Comparison of ENCODE assay signal across 7 cellular contexts in genomic region chr16:89720859-89721643, GRCh38. TPM values are rescaled to one million over a fixed set of nuclear protein-coding genes. Genes with fewer than 3 reads are reported as not detected.
DNase-seq lines count a peak whose midpoint lies in the region; ATAC-seq and TF ChIP-seq lines count a peak whose summit lies in the region.

Gene VPS9D1 (minus strand): TSS chr16:89720898. CDS start chr16:89720861, 37 bp downstream.
Gene ZNF276 (plus strand): TSS chr16:89721537. CDS start chr16:89721641, 104 bp downstream.

- H3K36me3 Mint-ChIP-seq in WTC11, result peaks cover 17% of the 10 kb centered on the region

- peak; percentile 20 for DNase-seq in NCI-H2107 treated with DMSO at 0.1 percent for 48 hours (lab: John Stamatoyannopoulos, UW; ENCODE audit: unreplicated experiment)
- peak; percentile 82 for DNase-seq in WTC11 (ENCODE audit: low spot score)
- DNase-seq in caudate nucleus (lab: John Stamatoyannopoulos, UW), result peak in 59 of 61 donors; percentile 26 to 92 (median 77)
- peak; percentile 89 for DNase-seq in islet precursor cell
- DNase-seq in stimulated activated CD4-positive, alpha-beta T cell treated with anti-CD3 and anti-CD28 coated beads, Interleukin-12 subunit alpha, Interleukin-12 subunit beta, amount 100 ng/mL, for 48 hours (ENCODE audit: low read depth in 2 of 3, low spot score in 1 of 3), result peak; percentile 71 to 86 (median 72)

- no peak for TF ChIP-seq CTCF in WTC11 (IDR thresholded peaks at IDR 0.05)

- peaks cover 17% of the 10 kb centered on the region for H3K4me1 Mint-ChIP-seq in WTC11

- 0 out of 2 replicates have a peak within 1 kb of the TSS, but pooled peaks have one; percentile 53 for H3K27ac Mint-ChIP-seq in WTC11

- H3K4me3 Mint-ChIP-seq in WTC11, result peak within 1 kb of the TSS; percentile 79

- H3K9me3 Mint-ChIP-seq in WTC11, result no peaks in the 10 kb centered on the region

- ATAC-seq in HG02798 (IDR thresholded peaks at IDR 0.05; ENCODE audit: poor library complexity, unreplicated experiment), result peak; percentile 64
- ATAC-seq in WTC11, result peak; percentile 55

- peak; percentile 66 for TF ChIP-seq POLR2A in GM15510 (IDR thresholded peaks at IDR 0.05; ENCODE audit: borderline replicate concordance, extremely low read depth, insufficient read length)

- peaks cover 55% of the 10 kb centered on the region for H3K27me3 Mint-ChIP-seq in WTC11 (ENCODE audit: low read depth)

- POLR2A ChIA-PET in WTC11 (lab: Charles Lee), result interaction anchor here (0.6 to 1.7 kb wide), 2 partner anchors 15 to 333 kb away, joined by 3 to 5 read pairs; no protein-coding TSS in a partner anchor

- H3K27ac ChIP-seq in caudate nucleus (ENCODE audit: low read depth, low read length), result peak within 1 kb of the TSS; percentile 99

- CTCF ChIA-PET in WTC11 (lab: Charles Lee), result interaction anchor here (1.2 to 2.3 kb wide), 4 partner anchors 9 to 21 kb away, joined by 3 to 17 read pairs (median 9); no protein-coding TSS in a partner anchor

TF ChIP-seq in WTC11, 78 proteins besides CTCF, POLR2A, EP300 and RAD21 (continues in another document):
- TF ChIP-seq ZNF396 (CRISPR knock-in tag; IDR thresholded peaks at IDR 0.05; ENCODE audit: borderline replicate concordance) (no peak), NR1H2 (CRISPR knock-in tag; IDR thresholded peaks at IDR 0.05) (no peak), ZNF263 (CRISPR knock-in tag; IDR thresholded peaks at IDR 0.05; ENCODE audit: low read depth) (no peak), IRF2 (CRISPR knock-in tag; IDR thresholded peaks at IDR 0.05; ENCODE audit: borderline replicate concordance, low read depth) (0 out of 2 replicates have a peak, but pooled peaks have one; percentile 64), ZNF121 (CRISPR knock-in tag; IDR thresholded peaks at IDR 0.05) (no peak), FOXP1 (CRISPR knock-in tag; IDR thresholded peaks at IDR 0.05; ENCODE audit: borderline replicate concordance) (peak; percentile 87), TCF7 (CRISPR knock-in tag; IDR thresholded peaks at IDR 0.05; ENCODE audit: low read depth) (no peak), ETV6 (CRISPR knock-in tag; IDR thresholded peaks at IDR 0.05) (no peak), ZNF219 (CRISPR knock-in tag; IDR thresholded peaks at IDR 0.05; ENCODE audit: borderline replicate concordance) (no peak; the same call in 1 of the 2 replicates), GTF2I (CRISPR knock-in tag; conservative IDR thresholded peaks at IDR 0.05) (no peak), CREM (CRISPR knock-in tag; IDR thresholded peaks at IDR 0.05) (peak; percentile 85), ZBTB43 (CRISPR knock-in tag; IDR thresholded peaks at IDR 0.05) (0 out of 2 replicates have a peak, but pooled peaks have one; percentile 63), FOXJ3 (CRISPR knock-in tag; IDR thresholded peaks at IDR 0.05; ENCODE audit: borderline replicate concordance) (no peak), ATF6 (CRISPR knock-in tag; IDR thresholded peaks at IDR 0.05) (no peak), ESRRA (CRISPR knock-in tag; IDR thresholded peaks at IDR 0.05; ENCODE audit: borderline replicate concordance) (peak; percentile 67), ATF3 (CRISPR knock-in tag; conservative IDR thresholded peaks at IDR 0.05) (no peak), PRRX2 (CRISPR knock-in tag; IDR thresholded peaks at IDR 0.05) (no peak), ZMAT4 (CRISPR knock-in tag; IDR thresholded peaks at IDR 0.05) (no peak), JAZF1 (CRISPR knock-in tag; IDR thresholded peaks at IDR 0.05) (no peak), ZNF423 (CRISPR knock-in tag; IDR thresholded peaks at IDR 0.05) (no peak), TP53 (CRISPR knock-in tag; IDR thresholded peaks at IDR 0.05) (peak; percentile 96), FOXP4 (CRISPR knock-in tag; IDR thresholded peaks at IDR 0.05) (no peak; the same call in 1 of the 2 replicates), PRDM15 (CRISPR knock-in tag; IDR thresholded peaks at IDR 0.05) (no peak), NFE2L1 (CRISPR knock-in tag; IDR thresholded peaks at IDR 0.05) (no peak), ZNF671 (CRISPR knock-in tag; IDR thresholded peaks at IDR 0.05) (peak; percentile 71; the same call in 1 of the 2 replicates), EMX1 (CRISPR knock-in tag; IDR thresholded peaks at IDR 0.05) (no peak; the same call in 1 of the 2 replicates), SP1 (CRISPR knock-in tag; conservative IDR thresholded peaks at IDR 0.05) (peak; percentile 91), ZNF416 (CRISPR knock-in tag; IDR thresholded peaks at IDR 0.05) (peak; percentile 61)

RNA-seq across cellular contexts. Expression of gene VPS9D1, which starts in this region (rescaled TPM):
- total RNA-seq in WTC11 (2021), result 3.8 to 5.6 TPM (median 4.2 TPM) in 3 replicates

RNA-seq across cellular contexts. Expression of gene ZNF276, which starts in this region (rescaled TPM):
- total RNA-seq in WTC11 (2021), result 13.9 to 17.2 TPM (median 16.6 TPM) in 3 replicates

Comparison
In these comparisons a context has a peak if more than half of its experiments do, and no peak if none do; other contexts are left out.
1. Peak in every context shown above with its lines: DNase-seq, ATAC-seq and H3K27ac ChIP-seq.
2. DNase-seq: peak in every context shown above with its lines; median percentile 89 in islet precursor cell; 82 in WTC11; 77 in caudate nucleus; 72 in stimulated activated CD4-positive, alpha-beta T cell treated with anti-CD3 and anti-CD28 coated beads, Interleukin-12 subunit alpha, Interleukin-12 subunit beta, amount 100 ng/mL, for 48 hours; 20 in NCI-H2107 treated with DMSO at 0.1 percent for 48 hours.